ENCODE assay signal across 31 cellular contexts in the genomic region with DNA sequence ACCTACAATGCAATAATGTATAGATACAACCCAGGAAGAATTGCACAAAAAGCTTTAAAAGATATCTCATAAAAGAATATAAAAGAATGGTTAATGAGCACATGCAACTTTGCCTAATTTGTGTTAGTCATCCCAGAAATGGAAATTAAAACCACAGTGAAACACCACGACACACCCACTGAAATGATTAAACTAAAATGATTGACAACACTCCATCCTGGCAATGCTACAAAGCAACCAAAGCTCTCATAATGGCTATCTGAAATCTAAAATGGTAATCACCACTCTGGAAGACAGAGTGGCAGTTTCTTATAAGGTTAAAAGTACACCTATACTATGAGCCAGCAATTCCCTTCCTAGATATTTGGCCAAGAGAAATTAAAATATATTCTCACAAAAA.
"Had no signal": no experiment of that assay in that cellular context is flagged by ENCODE, and none has a peak within 500 bp of the region (broad histone marks: within the 10 kb centered on the region; RNA-seq: fewer than 3 reads in every experiment).

No MANE protein-coding gene starts in this region.

- ATAC-seq: esophagus mucosa; naive thymus-derived CD8-positive, alpha-beta T cell; pancreas; sciatic nerve; T-helper 17 cell; upper lobe of right lung had no signal

- H3K27ac Mint-ChIP-seq: activated naive CD8-positive, alpha-beta T cell treated with anti-CD3 and anti-CD28 coated beads, Interleukin-2, amount 10 ng/mL, durations not matched to agents 7 days and 5 days; dendritic cell treated with granulocyte-macrophage colony-stimulating factor and Interleukin-4, amounts not matched to agents 40 ng/mL and 50 ng/mL, for 4 days; endodermal cell; T-helper 17 cell had no signal

- H3K4me3 Mint-ChIP-seq: activated naive CD8-positive, alpha-beta T cell treated with anti-CD3 and anti-CD28 coated beads, Interleukin-2, amount 10 ng/mL, durations not matched to agents 7 days and 5 days; dendritic cell treated with granulocyte-macrophage colony-stimulating factor and Interleukin-4, amounts not matched to agents 40 ng/mL and 50 ng/mL, for 4 days; endodermal cell; naive thymus-derived CD8-positive, alpha-beta T cell; neural crest cell; T-helper 17 cell had no signal

- H3K4me3 ChIP-seq: pancreas, prostate gland, skin epidermis, stomach, thyroid gland, upper lobe of right lung had no signal

- H3K9me3 Mint-ChIP-seq: dendritic cell treated with granulocyte-macrophage colony-stimulating factor and Interleukin-4, amounts not matched to agents 40 ng/mL and 50 ng/mL, for 4 days had no signal

- H3K27me3 Mint-ChIP-seq: dendritic cell treated with granulocyte-macrophage colony-stimulating factor and Interleukin-4, amounts not matched to agents 40 ng/mL and 50 ng/mL, for 4 days had no signal

- H3K4me1 Mint-ChIP-seq: endodermal cell, neural crest cell, T-helper 17 cell had no signal

- DNase-seq: activated CD8-positive, alpha-beta memory T cell treated with anti-CD3 and anti-CD28 coated beads, Interleukin-2, amount 50 U/mL, for 4 hours; activated naive CD4-positive, alpha-beta T cell; activated naive CD8-positive, alpha-beta T cell treated with anti-CD3 and anti-CD28 coated beads, Interleukin-2, amount 10 ng/mL, durations not matched to agents 7 days and 5 days; activated T-cell treated with anti-CD3 and anti-CD28 coated beads, Interleukin-2, amount 50 U/mL, for 48 hours; amniotic stem cell; brain microvascular endothelial cell; central memory CD4-positive, alpha-beta T cell; endodermal cell; foreskin fibroblast; head of caudate nucleus; hippocampal formation; kidney; midbrain; naive thymus-derived CD8-positive, alpha-beta T cell; nucleus accumbens; pancreas; retina; stimulated activated CD4-positive, alpha-beta T cell treated with anti-CD3 and anti-CD28 coated beads, Interleukin-12 subunit alpha, Interleukin-12 subunit beta, amount 100 ng/mL, for 4 hours; stimulated activated CD4-positive, alpha-beta T cell treated with anti-CD3 and anti-CD28 coated beads, Interleukin-4, amount 100 ng/mL, for 1 hour; stomach; SW 1271; T-helper 17 cell; T1000; thyroid gland; upper lobe of right lung had no signal
